In genomic region chr10:102988404-102989314, GRCh38 we compare ENCODE assay signal across 13 cellular contexts.
DNase-seq lines count a peak whose midpoint lies in the region; ATAC-seq and TF ChIP-seq lines count a peak whose summit lies in the region.
"Had no signal": no experiment of that assay in that cellular context is flagged by ENCODE, and none has a peak within 500 bp of the region (broad histone marks: within the 10 kb centered on the region; RNA-seq: fewer than 3 reads in every experiment).

No MANE protein-coding gene starts in this region.

- H3K79me2 ChIP-seq in smooth muscle cell (ENCODE audit: low read depth), result no peaks in the 10 kb centered on the region

- H3K9me3 ChIP-seq in Panc1 (ENCODE audit: control insufficient read depth, insufficient read depth, low read depth, low read length) (no peaks in the 10 kb centered on the region), smooth muscle cell (replicated peaks; ENCODE audit: low read depth) (no peaks in the 10 kb centered on the region)
- no peaks in the 10 kb centered on the region for H3K9me3 ChIP-seq in CD8-positive, alpha-beta T cell (ENCODE audit: low read length)
- H3K9me3 ChIP-seq in CD4-positive, alpha-beta T cell (ENCODE audit: control insufficient read depth, low read length), result no peaks in the 10 kb centered on the region

- intact Hi-C loops in Panc1 (cut with micrococcal nuclease; ENCODE audit: unreplicated experiment), result loop anchor here (2.0 kb wide), 1 partner anchor 70 kb away; the partner anchor contains the start of gene CNNM2
- intact Hi-C loops in CD8-positive, alpha-beta T cell (cut with DNase I, micrococcal nuclease), result no loop called here
- intact Hi-C loops in CD4-positive, alpha-beta T cell (cut with DNase I, micrococcal nuclease), result no loop called here

- 76% methylated on average over 8 of the region's 8 CpGs for WGBS in smooth muscle cell (ENCODE audit: low lambda C conversion rate)

- no peaks in the 10 kb centered on the region for H3F3A ChIP-seq in smooth muscle cell (ENCODE audit: low read depth)

- H3K4me3 ChIP-seq in Panc1 (ENCODE audit: low read depth in 2 of 2, low read length in 2 of 2), result no peak overlapping the region
- peak overlapping the region; percentile 21 for H3K4me3 ChIP-seq in smooth muscle cell
- no peak overlapping the region for H3K4me3 ChIP-seq in CD8-positive, alpha-beta T cell (ENCODE audit: low read depth, low read length)

- in situ Hi-C loops in Panc1 (cut with HindIII; ENCODE audit: low pct_unique_long_range_greater_than_20kb, low sequenced_read_pairs), result no loop called here

- H3K27me3 ChIP-seq in Panc1 (ENCODE audit: control insufficient read depth, insufficient read depth, low read length), result no peaks in the 10 kb centered on the region
- H3K27me3 ChIP-seq in smooth muscle cell (ENCODE audit: low read depth), result no peaks in the 10 kb centered on the region
- no peaks in the 10 kb centered on the region for H3K27me3 ChIP-seq in CD8-positive, alpha-beta T cell (ENCODE audit: insufficient read depth, low read length)
- H3K27me3 ChIP-seq in CD4-positive, alpha-beta T cell (ENCODE audit: control insufficient read depth, insufficient read depth, low read length), result no peaks in the 10 kb centered on the region

- CTCF ChIA-PET in Panc1 (lab: Charles Lee), result no interaction called here
- CTCF ChIA-PET in CD8-positive, alpha-beta T cell (lab: Charles Lee), result no interaction called here
- CTCF ChIA-PET in CD4-positive, alpha-beta T cell (lab: Charles Lee), result no interaction called here

- H2AFZ ChIP-seq in smooth muscle cell (ENCODE audit: low read depth), result no peak overlapping the region

- no peaks in the 10 kb centered on the region for H3K27me3 Mint-ChIP-seq in endothelial cell (ENCODE audit: unreplicated experiment)
- H3K27me3 Mint-ChIP-seq in CD8-positive, alpha-beta T cell (ENCODE audit: low read depth), result no peaks in the 10 kb centered on the region
- no peaks in the 10 kb centered on the region for H3K27me3 Mint-ChIP-seq in CD4-positive, alpha-beta T cell
- H3K27me3 Mint-ChIP-seq: activated CD8-positive, alpha-beta T cell treated with anti-CD3 and anti-CD28 coated beads for 36 hours; activated naive CD8-positive, alpha-beta T cell; effector memory CD8-positive, alpha-beta T cell had no signal

- H3K4me3 Mint-ChIP-seq in endothelial cell (ENCODE audit: unreplicated experiment), result no peak overlapping the region
- no peak overlapping the region for H3K4me3 Mint-ChIP-seq in CD8-positive, alpha-beta T cell
- H3K4me3 Mint-ChIP-seq in CD4-positive, alpha-beta T cell, result no peak overlapping the region
- H3K4me3 Mint-ChIP-seq: activated CD8-positive, alpha-beta T cell treated with anti-CD3 and anti-CD28 coated beads for 36 hours; activated naive CD8-positive, alpha-beta T cell; effector memory CD8-positive, alpha-beta T cell had no signal

- H3K27ac ChIP-seq in Panc1 (ENCODE audit: low read length) (peak overlapping the region; percentile 32; the same call in 1 of the 2 replicates), smooth muscle cell (ENCODE audit: low read depth) (no peak overlapping the region)
- no peak overlapping the region for H3K27ac ChIP-seq in CD8-positive, alpha-beta T cell (ENCODE audit: low read depth, low read length)
- no peak overlapping the region for H3K27ac ChIP-seq in CD4-positive, alpha-beta T cell (ENCODE audit: low read depth, low read length)

- POLR2A ChIA-PET in Panc1 (lab: Charles Lee), result no interaction called here
- POLR2A ChIA-PET in CD8-positive, alpha-beta T cell (lab: Charles Lee), result no interaction called here
- POLR2A ChIA-PET in CD4-positive, alpha-beta T cell (lab: Charles Lee), result no interaction called here

- no peak for TF ChIP-seq CTCF in Panc1 (IDR thresholded peaks at IDR 0.05)
- no peak for TF ChIP-seq CTCF in endothelial cell (IDR thresholded peaks at IDR 0.05; ENCODE audit: unreplicated experiment)
- TF ChIP-seq CTCF in smooth muscle cell (IDR thresholded peaks at IDR 0.05; ENCODE audit: borderline replicate concordance, insufficient read depth, poor library complexity, severe bottlenecking), result no peak
- TF ChIP-seq CTCF in CD8-positive, alpha-beta T cell (IDR thresholded peaks at IDR 0.05), result no peak
- TF ChIP-seq CTCF in CD4-positive, alpha-beta T cell (IDR thresholded peaks at IDR 0.05), result no peak

- peaks cover 17% of the 10 kb centered on the region for H3K4me1 Mint-ChIP-seq in endothelial cell (ENCODE audit: unreplicated experiment)
- peaks cover 4% of the 10 kb centered on the region for H3K4me1 Mint-ChIP-seq in CD8-positive, alpha-beta T cell (ENCODE audit: low read depth)
- peaks cover 2% of the 10 kb centered on the region for H3K4me1 Mint-ChIP-seq in CD4-positive, alpha-beta T cell (ENCODE audit: low read depth)

- DNase-seq in NCI-H345 (lab: John Stamatoyannopoulos, UW), result peak; percentile 8
- no peak for DNase-seq in NCI-H345 treated with DMSO at 0.1 percent for 48 hours (lab: John Stamatoyannopoulos, UW; ENCODE audit: unreplicated experiment)
- DNase-seq in Panc1 (ENCODE audit: low read depth, low spot score), result no peak
- DNase-seq in endothelial cell (ENCODE audit: low spot score), result peak; percentile 4
- no peak for DNase-seq in smooth muscle cell (lab: John Stamatoyannopoulos, UW; ENCODE audit: unreplicated experiment)
- no peak for DNase-seq in CD8-positive, alpha-beta T cell
- no peak for DNase-seq in DMS79 treated with DMSO at 0.1 percent for 48 hours (lab: John Stamatoyannopoulos, UW)
- DNase-seq in CD4-positive, alpha-beta T cell, result no peak
- DNase-seq: activated CD8-positive, alpha-beta T cell treated with anti-CD3 and anti-CD28 coated beads for 36 hours; effector memory CD8-positive, alpha-beta T cell; KG1; NCI-H446 treated with DMSO at 0.1 percent for 48 hours had no signal

- no peak overlapping the region for H3K9ac ChIP-seq in smooth muscle cell (ENCODE audit: low read depth)

- peak overlapping the region; percentile 8 for H3K27ac Mint-ChIP-seq in endothelial cell (ENCODE audit: unreplicated experiment)
- no peak overlapping the region for H3K27ac Mint-ChIP-seq in CD8-positive, alpha-beta T cell
- H3K27ac Mint-ChIP-seq in CD4-positive, alpha-beta T cell, result no peak overlapping the region
- H3K27ac Mint-ChIP-seq: activated CD8-positive, alpha-beta T cell treated with anti-CD3 and anti-CD28 coated beads for 36 hours; activated naive CD8-positive, alpha-beta T cell; effector memory CD8-positive, alpha-beta T cell had no signal

- H3K36me3 ChIP-seq in Panc1 (ENCODE audit: control insufficient read depth, insufficient read depth, low read length), result no peaks in the 10 kb centered on the region
- no peaks in the 10 kb centered on the region for H3K36me3 ChIP-seq in smooth muscle cell (ENCODE audit: low read depth)
- H3K36me3 ChIP-seq in CD8-positive, alpha-beta T cell (ENCODE audit: insufficient read depth, low read length), result no peaks in the 10 kb centered on the region

- no peaks in the 10 kb centered on the region for H4K20me1 ChIP-seq in smooth muscle cell (ENCODE audit: low read depth)

- H3K36me3 Mint-ChIP-seq in endothelial cell (ENCODE audit: low read depth, unreplicated experiment), result no peaks in the 10 kb centered on the region
- H3K36me3 Mint-ChIP-seq in CD8-positive, alpha-beta T cell, result no peaks in the 10 kb centered on the region
- no peaks in the 10 kb centered on the region for H3K36me3 Mint-ChIP-seq in CD4-positive, alpha-beta T cell (ENCODE audit: low read depth)
- H3K36me3 Mint-ChIP-seq: activated naive CD8-positive, alpha-beta T cell had no signal

- H3K9me3 Mint-ChIP-seq in endothelial cell (ENCODE audit: unreplicated experiment), result no peaks in the 10 kb centered on the region
- H3K9me3 Mint-ChIP-seq in CD8-positive, alpha-beta T cell, result no peaks in the 10 kb centered on the region
- H3K9me3 Mint-ChIP-seq in CD4-positive, alpha-beta T cell, result no peaks in the 10 kb centered on the region
- H3K9me3 Mint-ChIP-seq: activated CD8-positive, alpha-beta T cell treated with anti-CD3 and anti-CD28 coated beads for 36 hours; effector memory CD8-positive, alpha-beta T cell had no signal

- H3K4me1 ChIP-seq in Panc1 (ENCODE audit: control insufficient read depth, insufficient read depth, low read length) (peaks cover 9% of the 10 kb centered on the region), smooth muscle cell (ENCODE audit: low read depth) (no peaks in the 10 kb centered on the region)
- H3K4me1 ChIP-seq in CD8-positive, alpha-beta T cell (ENCODE audit: insufficient read depth, low read length), result no peaks in the 10 kb centered on the region

- no peak overlapping the region for H3K4me2 ChIP-seq in smooth muscle cell

- peak; percentile 58; the same call in 1 of the 2 replicates for ATAC-seq in Panc1
- ATAC-seq in CD8-positive, alpha-beta T cell, result no peak
- ATAC-seq in CD4-positive, alpha-beta T cell (ENCODE audit: poor library complexity), result no peak
- ATAC-seq: activated CD8-positive, alpha-beta T cell treated with anti-CD3 and anti-CD28 coated beads for 36 hours; effector memory CD8-positive, alpha-beta T cell had no signal

- no TSS peak for BruUV-seq in Panc1 (replicated peaks; lab: Mats Ljungman, UMichigan)

Comparison
In these comparisons a context has a peak if more than half of its experiments do, and no peak if none do; other contexts are left out.
1. DNase-seq: peak in NCI-H345 (single experiment) and endothelial cell (single experiment); none in NCI-H345 treated with DMSO at 0.1 percent for 48 hours (single experiment), Panc1 (single experiment), smooth muscle cell (single experiment), CD8-positive, alpha-beta T cell (0 of 7), DMS79 treated with DMSO at 0.1 percent for 48 hours (single experiment) and CD4-positive, alpha-beta T cell (0 of 10).